8 cellular contexts compared by ENCODE assay signal in genomic region chr1:114345930-114346479, GRCh38.
A peak's percentile ranks its signal among the peaks of the same experiment; 100 is the strongest.
DNase-seq lines count a peak whose midpoint lies in the region; ATAC-seq and TF ChIP-seq lines count a peak whose summit lies in the region.

No MANE protein-coding gene starts in this region.

- POLR2A ChIA-PET in activated CD8-positive, alpha-beta T cell treated with anti-CD3 and anti-CD28 coated beads for 36 hours (lab: Charles Lee) = interaction anchor here (0.5 to 1.4 kb wide), 2 partner anchors 13 to 833 kb away, joined by 3 to 5 read pairs; no protein-coding TSS in a partner anchor

- H2AK5ac ChIP-seq in trophoblast cell (ENCODE audit: low read length) = no peak overlapping the region

- H3K4me3 Mint-ChIP-seq in activated CD8-positive, alpha-beta T cell treated with anti-CD3 and anti-CD28 coated beads for 36 hours = peak overlapping the region; percentile 75

- H3K27ac ChIP-seq in BLaER1 (0 out of 2 replicates have a peak overlapping the region, but pooled peaks have one; percentile 29), trophoblast cell (ENCODE audit: low read depth, low read length) (no peak overlapping the region)

- peak overlapping the region; percentile 34 for H4K8ac ChIP-seq in trophoblast cell (ENCODE audit: low read depth, low read length)

- no peaks in the 10 kb centered on the region for H3K9me3 Mint-ChIP-seq in activated CD8-positive, alpha-beta T cell treated with anti-CD3 and anti-CD28 coated beads for 36 hours

- peak overlapping the region; percentile 91 for H3K27ac Mint-ChIP-seq in activated CD8-positive, alpha-beta T cell treated with anti-CD3 and anti-CD28 coated beads for 36 hours

- peaks cover 30% of the 10 kb centered on the region for H3K4me1 Mint-ChIP-seq in activated CD8-positive, alpha-beta T cell treated with anti-CD3 and anti-CD28 coated beads for 36 hours (ENCODE audit: low read depth)

- ATAC-seq in GM19395 (IDR thresholded peaks at IDR 0.05; ENCODE audit: unreplicated experiment) = peak; percentile 47
- peak; percentile 12 for ATAC-seq in HG03442 (IDR thresholded peaks at IDR 0.05; ENCODE audit: unreplicated experiment)
- ATAC-seq in activated CD8-positive, alpha-beta T cell treated with anti-CD3 and anti-CD28 coated beads for 36 hours = peak; percentile 35

- no peaks in the 10 kb centered on the region for H3K79me1 ChIP-seq in trophoblast cell (ENCODE audit: low read length)

- H3K4ac ChIP-seq in trophoblast cell (ENCODE audit: low read depth, low read length) = no peak overlapping the region

- H3K27me3 ChIP-seq in BLaER1 (no peaks in the 10 kb centered on the region), trophoblast cell (ENCODE audit: insufficient read depth, low read length) (no peaks in the 10 kb centered on the region)

- H3K79me2 ChIP-seq in trophoblast cell (ENCODE audit: control insufficient read depth, insufficient read depth, low read length, poor library complexity) = peaks cover 2% of the 10 kb centered on the region

- H2AFZ ChIP-seq in trophoblast cell (ENCODE audit: insufficient read depth, low read length, poor library complexity) = peak overlapping the region; percentile 33

- DNase-seq in activated CD8-positive, alpha-beta T cell treated with anti-CD3 and anti-CD28 coated beads for 36 hours = no peak
- DNase-seq in head of caudate nucleus (peak in 31 of 42 donors; percentile 3 to 51 (median 24)), trophoblast cell (no peak), UCSD-AML1 (lab: John Stamatoyannopoulos, UW; ENCODE audit: unreplicated experiment) (no peak), midbrain (lab: John Stamatoyannopoulos, UW) (no peak)

- H2BK5ac ChIP-seq in trophoblast cell (ENCODE audit: low read depth, low read length, poor library complexity) = no peak overlapping the region

- H3K27me3 Mint-ChIP-seq in activated CD8-positive, alpha-beta T cell treated with anti-CD3 and anti-CD28 coated beads for 36 hours = no peaks in the 10 kb centered on the region

- H3K4me3 ChIP-seq in BLaER1 (peak overlapping the region; percentile 63), trophoblast cell (ENCODE audit: low read depth, low read length) (peak overlapping the region; percentile 55)

- intact Hi-C loops in activated CD8-positive, alpha-beta T cell treated with anti-CD3 and anti-CD28 coated beads for 36 hours (cut with micrococcal nuclease) = loop anchor here (10.0 kb wide), 1 partner anchor 209 kb away; no protein-coding TSS in a partner anchor
- intact Hi-C loops in head of caudate nucleus (cut with DNase I) = no loop called here

- H3K36me3 ChIP-seq in BLaER1 (no peaks in the 10 kb centered on the region), trophoblast cell (ENCODE audit: control insufficient read depth in 1 of 2, insufficient read depth in 2 of 2, low read length in 2 of 2) (no peaks in the 10 kb centered on the region)

- no peak for TF ChIP-seq CTCF in activated CD8-positive, alpha-beta T cell treated with anti-CD3 and anti-CD28 coated beads for 36 hours (IDR thresholded peaks at IDR 0.05)

- H3K9me3 ChIP-seq in BLaER1 = no peaks in the 10 kb centered on the region
- H3K9me3 ChIP-seq in trophoblast cell (ENCODE audit: insufficient read depth, low read depth, low read length) = peaks cover 2% of the 10 kb centered on the region

- H4K20me1 ChIP-seq in BLaER1 = no peaks in the 10 kb centered on the region

- peak overlapping the region; percentile 82 for H3K4me2 ChIP-seq in BLaER1
- H3K4me2 ChIP-seq in trophoblast cell (ENCODE audit: low read length) = peak overlapping the region; percentile 89

- H3K9ac ChIP-seq in BLaER1 = peak overlapping the region; percentile 68
- no peak overlapping the region for H3K9ac ChIP-seq in trophoblast cell (ENCODE audit: low read length)

- peak overlapping the region; percentile 1 for H3K18ac ChIP-seq in trophoblast cell (ENCODE audit: low read length)

- no peaks in the 10 kb centered on the region for H3K36me3 Mint-ChIP-seq in activated CD8-positive, alpha-beta T cell treated with anti-CD3 and anti-CD28 coated beads for 36 hours (ENCODE audit: low read depth)

- H2BK12ac ChIP-seq in trophoblast cell (ENCODE audit: low read length) = peak overlapping the region; percentile 58

- H3K23ac ChIP-seq in trophoblast cell (ENCODE audit: low read length) = no peak overlapping the region

- peak overlapping the region; percentile 5 for H2BK120ac ChIP-seq in trophoblast cell (ENCODE audit: insufficient read depth, low read length, poor library complexity)

- CTCF ChIA-PET in activated CD8-positive, alpha-beta T cell treated with anti-CD3 and anti-CD28 coated beads for 36 hours (lab: Charles Lee) = interaction anchor here (0.8 to 3.3 kb wide), 25 partner anchors 8 to 433 kb away, joined by 3 to 19 read pairs (median 4); partner anchors contain the start of genes AMPD1 and TRIM33

- H3K14ac ChIP-seq in trophoblast cell (ENCODE audit: low read length) = no peak overlapping the region

- H3K4me1 ChIP-seq in BLaER1 (peaks cover 34% of the 10 kb centered on the region), trophoblast cell (ENCODE audit: control insufficient read depth in 1 of 2, insufficient read depth in 2 of 2, low read length in 2 of 2) (peaks cover 5 to 6% of the 10 kb centered on the region in 2 experiments)

- no CpG with 5 or more reads among the region's 24 CpGs for WGBS in trophoblast cell (ENCODE audit: extremely low coverage, insufficient coverage, insufficient read length)

- no peak overlapping the region for H4K91ac ChIP-seq in trophoblast cell (ENCODE audit: low read depth, low read length)

- H4K12ac ChIP-seq in trophoblast cell (ENCODE audit: low read depth, low read length) = peak overlapping the region; percentile 56

Comparison
In these comparisons a context has a peak if more than half of its experiments do, and no peak if none do; other contexts are left out.
1. DNase-seq: peak in head of caudate nucleus (31 of 42); none in activated CD8-positive, alpha-beta T cell treated with anti-CD3 and anti-CD28 coated beads for 36 hours (single experiment), trophoblast cell (0 of 2), UCSD-AML1 (single experiment) and midbrain (single experiment).
2. Peak in every context shown above with its lines, with median percentiles within 50 percentile points of each other: ATAC-seq.